Comparison of ENCODE assay signal across 8 cellular contexts in genomic region chr19:1102407-1103106, GRCh38. TPM values are rescaled to one million over a fixed set of nuclear protein-coding genes. Genes with fewer than 3 reads are reported as not detected.
A peak's percentile ranks its signal among the peaks of the same experiment; 100 is the strongest.
DNase-seq lines count a peak whose midpoint lies in the region; ATAC-seq lines count a peak whose summit lies in the region.

No MANE protein-coding gene starts in this region.

- H3K9me3 Mint-ChIP-seq in CD4-positive, CD25-positive, alpha-beta regulatory T cell = peaks cover 0 to 4% (median 0%) of the 10 kb centered on the region in 7 donors

- ATAC-seq in CD4-positive, CD25-positive, alpha-beta regulatory T cell (ENCODE audit: low read depth in 2 of 2) = no peak
- no peak for ATAC-seq in HG02870 (IDR thresholded peaks at IDR 0.05; ENCODE audit: unreplicated experiment)

- H3K4me1 Mint-ChIP-seq in CD4-positive, CD25-positive, alpha-beta regulatory T cell = peaks cover 0 to 54% (median 12%) of the 10 kb centered on the region in 4 donors

- H3K4me3 ChIP-seq in CD4-positive, CD25-positive, alpha-beta regulatory T cell (ENCODE audit: low read depth, low read length) = no peak overlapping the region
- H3K4me3 ChIP-seq in rectal smooth muscle tissue (ENCODE audit: low read length) = no peak overlapping the region

- no peaks in the 10 kb centered on the region for H3K27me3 Mint-ChIP-seq in CD4-positive, CD25-positive, alpha-beta regulatory T cell

- H3K9ac ChIP-seq in rectal smooth muscle tissue (ENCODE audit: low read length) = no peak overlapping the region

- H3K27ac Mint-ChIP-seq in CD4-positive, CD25-positive, alpha-beta regulatory T cell = peak overlapping the region; percentile 79 to 93 (median 90)

- H3K27me3 ChIP-seq in CD4-positive, CD25-positive, alpha-beta regulatory T cell (ENCODE audit: control insufficient read depth, insufficient read depth, low read length) = no peaks in the 10 kb centered on the region
- no peaks in the 10 kb centered on the region for H3K27me3 ChIP-seq in rectal smooth muscle tissue (ENCODE audit: control insufficient read depth, insufficient read depth, low read length)

- peak in 1 of 3 donors; percentile 49 for DNase-seq in CD4-positive, CD25-positive, alpha-beta regulatory T cell
- DNase-seq in HT1080 (ENCODE audit: low read depth) = peak; percentile 98
- peak; percentile 83 for DNase-seq in activated CD8-positive, alpha-beta memory T cell treated with anti-CD3 and anti-CD28 coated beads, Interleukin-2, amount 50 U/mL, for 48 hours
- peak; percentile 99 for DNase-seq in fibroblast of peridontal ligament (ENCODE audit: extremely low read depth)
- DNase-seq in NCI-H2196 treated with DMSO at 0.1 percent for 48 hours (lab: John Stamatoyannopoulos, UW; ENCODE audit: unreplicated experiment) = no peak
- DNase-seq in KG1 (lab: John Stamatoyannopoulos, UW) = no peak

- no peaks in the 10 kb centered on the region for H3K36me3 Mint-ChIP-seq in CD4-positive, CD25-positive, alpha-beta regulatory T cell

- H3K36me3 ChIP-seq in CD4-positive, CD25-positive, alpha-beta regulatory T cell (ENCODE audit: control insufficient read depth, insufficient read depth, low read length) = peaks cover 3% of the 10 kb centered on the region
- H3K36me3 ChIP-seq in rectal smooth muscle tissue (ENCODE audit: control insufficient read depth, insufficient read depth, low read length) = peaks cover 9% of the 10 kb centered on the region

- H3K9me3 ChIP-seq in CD4-positive, CD25-positive, alpha-beta regulatory T cell (ENCODE audit: control insufficient read depth in 2 of 2, low read length in 2 of 2) = no peaks in the 10 kb centered on the region

- H3K27ac ChIP-seq in CD4-positive, CD25-positive, alpha-beta regulatory T cell (ENCODE audit: insufficient read depth, low read length, poor library complexity, severe bottlenecking) = peak overlapping the region; percentile 98
- peak overlapping the region; percentile 73 for H3K27ac ChIP-seq in rectal smooth muscle tissue (ENCODE audit: low read depth, low read length)

- H3K4me1 ChIP-seq in CD4-positive, CD25-positive, alpha-beta regulatory T cell (ENCODE audit: control insufficient read depth, insufficient read depth, low read length, poor library complexity, severe bottlenecking) = peaks cover 45% of the 10 kb centered on the region
- peaks cover 15% of the 10 kb centered on the region for H3K4me1 ChIP-seq in rectal smooth muscle tissue (ENCODE audit: control insufficient read depth, insufficient read depth, low read length)

- H3K4me3 Mint-ChIP-seq in CD4-positive, CD25-positive, alpha-beta regulatory T cell = peak overlapping the region; percentile 59 to 92 (median 78)

RNA-seq across cellular contexts. Expression of gene GPX4, which starts 1.2 kb away (rescaled TPM):
- total RNA-seq in CD4-positive, CD25-positive, alpha-beta regulatory T cell = 112 TPM
- 100 to 1,000 TPM; 318 to 406 (median 354) TPM for polyA plus RNA-seq in CD4-positive, CD25-positive, alpha-beta regulatory T cell
- 221 and 243 TPM in 2 replicates for total RNA-seq in HT1080 (2014; rRNA removed; shearing (Covaris generic))
- polyA plus RNA-seq in HT1080 (2015; cell fraction: cytosol; rRNA removed) = 355 and 375 TPM in 2 replicates
- polyA plus RNA-seq in HT1080 (2015; cell fraction: nucleus; rRNA removed) = 88.1 and 93.0 TPM in 2 replicates

RNA-seq across cellular contexts. Expression of gene POLR2E, which starts 7.4 kb away (rescaled TPM):
- total RNA-seq in CD4-positive, CD25-positive, alpha-beta regulatory T cell = 72.4 TPM
- 100 to 1,000 TPM; 120 to 145 (median 133) TPM for polyA plus RNA-seq in CD4-positive, CD25-positive, alpha-beta regulatory T cell
- 231 and 271 TPM in 2 replicates for total RNA-seq in HT1080 (2014; rRNA removed; shearing (Covaris generic))
- 266 and 300 TPM in 2 replicates for polyA plus RNA-seq in HT1080 (2015; cell fraction: cytosol; rRNA removed)
- polyA plus RNA-seq in HT1080 (2015; cell fraction: nucleus; rRNA removed) = 95.3 and 112 TPM in 2 replicates

RNA-seq across cellular contexts. Expression of gene ARHGAP45, which starts 35.6 kb away (rescaled TPM):
- 756 TPM for total RNA-seq in CD4-positive, CD25-positive, alpha-beta regulatory T cell
- polyA plus RNA-seq in CD4-positive, CD25-positive, alpha-beta regulatory T cell = 100 to 1,000 TPM; 258 to 297 (median 277) TPM
- total RNA-seq in HT1080 (2014; rRNA removed; shearing (Covaris generic)) = 1.4 TPM in 2 replicates
- 1.1 and 1.4 TPM in 2 replicates for polyA plus RNA-seq in HT1080 (2015; cell fraction: cytosol; rRNA removed)
- polyA plus RNA-seq in HT1080 (2015; cell fraction: nucleus; rRNA removed) = 1.9 and 3.1 TPM in 2 replicates

Comparison
In these comparisons a context has a peak if more than half of its experiments do, and no peak if none do; other contexts are left out.
1. DNase-seq: peak in HT1080 (single experiment), activated CD8-positive, alpha-beta memory T cell treated with anti-CD3 and anti-CD28 coated beads, Interleukin-2, amount 50 U/mL, for 48 hours (single experiment) and fibroblast of peridontal ligament (single experiment); none in NCI-H2196 treated with DMSO at 0.1 percent for 48 hours (single experiment) and KG1 (single experiment).
2. RNA of gene ARHGAP45, which starts 35.6 kb away (total RNA-seq): 756 TPM in CD4-positive, CD25-positive, alpha-beta regulatory T cell (single experiment); 1.4 TPM in HT1080; every median in the first group is over 100 times any median in the second.